ENCODE assay signal across 8 cellular contexts in genomic region chr11:60169264-60169915, GRCh38. TPM values are rescaled to one million over a fixed set of nuclear protein-coding genes. Genes with fewer than 3 reads are reported as not detected.
DNase-seq lines count a peak whose midpoint lies in the region; ATAC-seq and TF ChIP-seq lines count a peak whose summit lies in the region.

No MANE protein-coding gene starts in this region.

- no peak overlapping the region for H2AK5ac ChIP-seq in IMR-90 (ENCODE audit: low read depth, low read length)

- H3K36me3 ChIP-seq in IMR-90 (ENCODE audit: control insufficient read depth, insufficient read depth, low read length) (no peaks in the 10 kb centered on the region), ascending aorta (no peaks in the 10 kb centered on the region), left lung (peaks cover 0 to 11% of the 10 kb centered on the region in 2 donors)

- DNase-seq in IMR-90 (no peak), ascending aorta (ENCODE audit: low spot score in 2 of 2) (no peak), left lung (no peak), posterior cingulate gyrus (no peak), iPS-NIHi11 (ENCODE audit: low spot score) (no peak)

- CTCF ChIA-PET in IMR-90 (lab: Yijun Ruan, JAX): no interaction called here

- POLR2A ChIA-PET in IMR-90 (lab: Charles Lee; ENCODE audit: unreplicated experiment): no interaction called here

- H2AK9ac ChIP-seq in IMR-90 (replicated peaks; ENCODE audit: low read depth, low read length, poor library complexity): no peak overlapping the region

- no peak overlapping the region for H4K5ac ChIP-seq in IMR-90 (ENCODE audit: low read depth, low read length)

- H4K91ac ChIP-seq in IMR-90 (ENCODE audit: insufficient read depth, low read depth, low read length): no peak overlapping the region

- no peak overlapping the region for H3K9ac ChIP-seq in IMR-90 (ENCODE audit: low read depth, low read length)

- H3K9me1 ChIP-seq in IMR-90 (ENCODE audit: insufficient read depth, low read length): no peaks in the 10 kb centered on the region

- H3K14ac ChIP-seq in IMR-90 (replicated peaks; ENCODE audit: low read depth, low read length): no peak overlapping the region

- H3K4ac ChIP-seq in IMR-90 (ENCODE audit: low read depth, low read length): no peak overlapping the region

- TF ChIP-seq RAD21 in IMR-90 (IDR thresholded peaks at IDR 0.05; ENCODE audit: low read length): no peak

- no peak overlapping the region for H2BK20ac ChIP-seq in IMR-90 (ENCODE audit: low read depth, low read length)

- H2BK5ac ChIP-seq in IMR-90 (ENCODE audit: low read depth, low read length, poor library complexity, severe bottlenecking): no peak overlapping the region

- no CpG with 5 or more reads among the region's 6 CpGs for WGBS in IMR-90 (ENCODE audit: extremely low coverage in 2 of 2, insufficient read length in 1 of 2), 2 experiments

- no peak overlapping the region for H3K4me3 ChIP-seq in IMR-90 (ENCODE audit: insufficient read depth, low read depth, low read length)
- H3K4me3 ChIP-seq in ascending aorta: no peak overlapping the region
- H3K4me3 ChIP-seq in left lung: no peak overlapping the region

- ATAC-seq in IMR-90 (ENCODE audit: low read depth) (no peak), left lung (peak; percentile 68), GM21423 (IDR thresholded peaks at IDR 0.05; ENCODE audit: unreplicated experiment) (no peak), HG02938 (IDR thresholded peaks at IDR 0.05; ENCODE audit: unreplicated experiment) (no peak)

- dilution Hi-C loops in IMR-90 (cut with HindIII; ENCODE audit: low sequenced_read_pairs, unreplicated experiment): no loop called here

- H2AFZ ChIP-seq in IMR-90 (replicated peaks; ENCODE audit: low read length, poor library complexity): no peak overlapping the region

- no peaks in the 10 kb centered on the region for H3K27me3 ChIP-seq in IMR-90 (ENCODE audit: control insufficient read depth, insufficient read depth, low read length)
- no peaks in the 10 kb centered on the region for H3K27me3 ChIP-seq in ascending aorta
- no peaks in the 10 kb centered on the region for H3K27me3 ChIP-seq in left lung

- no peak overlapping the region for H2BK15ac ChIP-seq in IMR-90 (ENCODE audit: low read depth, low read length)

- H3K18ac ChIP-seq in IMR-90 (ENCODE audit: low read depth, low read length): no peak overlapping the region

- TF ChIP-seq CTCF in C4-2B (conservative IDR thresholded peaks at IDR 0.05): peak; percentile 52
- TF ChIP-seq CTCF in IMR-90 (conservative IDR thresholded peaks at IDR 0.05; ENCODE audit: low read depth, low read length): peak; percentile 22; the same call in 1 of the 2 replicates
- TF ChIP-seq CTCF in ascending aorta (IDR thresholded peaks at IDR 0.05): peak in 2 of 3 experiments; percentile 13 to 38
- TF ChIP-seq CTCF in left lung (IDR thresholded peaks at IDR 0.05): peak in 1 of 2 donors; percentile 41

- H3K9me3 ChIP-seq in IMR-90 (ENCODE audit: control insufficient read depth, insufficient read depth, low read length) (peaks cover 9% of the 10 kb centered on the region; the same call in 1 of the 2 replicates), ascending aorta (no peaks in the 10 kb centered on the region), left lung (peaks cover 0 to 4% of the 10 kb centered on the region in 2 donors)

- H2BK120ac ChIP-seq in IMR-90 (ENCODE audit: low read depth, low read length): no peak overlapping the region

- in situ Hi-C loops in IMR-90 (cut with MboI; ENCODE audit: low sequenced_read_pairs): no loop called here

- H4K8ac ChIP-seq in IMR-90 (ENCODE audit: low read depth in 2 of 2, low read length in 2 of 2): no peak overlapping the region

- H3K79me1 ChIP-seq in IMR-90 (ENCODE audit: low read depth in 1 of 2, low read length in 2 of 2): no peaks in the 10 kb centered on the region

- no peak overlapping the region for H3K4me2 ChIP-seq in IMR-90 (ENCODE audit: low read depth, low read length)

- H3K4me1 ChIP-seq in IMR-90 (ENCODE audit: control insufficient read depth, insufficient read depth, low read length) (no peaks in the 10 kb centered on the region), ascending aorta (no peaks in the 10 kb centered on the region), left lung (peaks cover 0 to 8% of the 10 kb centered on the region in 2 donors)

- H3K23ac ChIP-seq in IMR-90 (ENCODE audit: low read depth, low read length): no peak overlapping the region

- H4K20me1 ChIP-seq in IMR-90 (ENCODE audit: insufficient read depth, low read length): no peaks in the 10 kb centered on the region

- BruUV-seq in IMR-90 (replicated peaks; lab: Mats Ljungman, UMichigan): no TSS peak

- no peak overlapping the region for H3K56ac ChIP-seq in IMR-90 (ENCODE audit: extremely low read depth, insufficient read depth, low read length)

- no peak overlapping the region for H3K27ac ChIP-seq in C4-2B
- no peak overlapping the region for H3K27ac ChIP-seq in IMR-90 (ENCODE audit: insufficient read depth, low read length)
- no peak overlapping the region for H3K27ac ChIP-seq in ascending aorta
- peak overlapping the region in 1 of 2 donors; percentile 39 for H3K27ac ChIP-seq in left lung

- intact Hi-C loops in IMR-90 (cut with micrococcal nuclease) (no loop called here), ascending aorta (cut with DNase I) (no loop called here), left lung (cut with DNase I) (no loop called here), posterior cingulate gyrus (cut with DNase I) (no loop called here)

- TF ChIP-seq POLR2A in IMR-90 (IDR thresholded peaks at IDR 0.05; ENCODE audit: low read depth, low read length): no peak

TF ChIP-seq in IMR-90, 13 proteins besides CTCF, POLR2A, EP300 and RAD21:
- TF ChIP-seq SMC3 (IDR thresholded peaks at IDR 0.05; ENCODE audit: low read depth, low read length) (no peak), MAFK (IDR thresholded peaks at IDR 0.05; ENCODE audit: low read depth, low read length) (no peak), FOS (IDR thresholded peaks at IDR 0.05; ENCODE audit: low read depth, low read length) (no peak), MAZ (IDR thresholded peaks at IDR 0.05; ENCODE audit: borderline replicate concordance, low read depth, low read length) (no peak), NFE2L2 (IDR thresholded peaks at IDR 0.05; ENCODE audit: low read depth, low read length) (no peak), CHD1 (IDR thresholded peaks at IDR 0.05; ENCODE audit: low read depth, low read length) (no peak), USF2 (IDR thresholded peaks at IDR 0.05; ENCODE audit: low read depth, low read length) (no peak), RCOR1 (IDR thresholded peaks at IDR 0.05; ENCODE audit: insufficient replicate concordance, low read length) (no peak)

RNA-seq across cellular contexts. Expression of gene MS4A6A, which starts 13.5 kb away (rescaled TPM):
- total RNA-seq in IMR-90 (2012; rRNA removed): not detected in 2 replicates
- not detected in 2 replicates for polyA plus RNA-seq in IMR-90 (2012; rRNA removed)
- polyA plus RNA-seq in IMR-90 (2012; cell fraction: cytosol; rRNA removed): not detected in 2 replicates
- not detected in 2 replicates for polyA plus RNA-seq in IMR-90 (2012; cell fraction: nucleus; rRNA removed; ENCODE audit: low replicate concordance)
- total RNA-seq in ascending aorta: 35.0 TPM
- total RNA-seq in left lung: 100 to 1,000 TPM; 128 to 143 TPM

Comparison
In these comparisons a context has a peak if more than half of its experiments do, and no peak if none do; other contexts are left out.
1. RNA of gene MS4A6A, which starts 13.5 kb away (total RNA-seq): 128 to 143 TPM in left lung and 35.0 TPM in ascending aorta (single experiment); not detected in IMR-90; every median in the first group is over 10 times any median in the second.